ENCODE assay signal across 8 cellular contexts in genomic region chr22:24521791-24522245, GRCh38. TPM values are rescaled to one million over a fixed set of nuclear protein-coding genes. Genes with fewer than 3 reads are reported as not detected.
A peak's percentile ranks its signal among the peaks of the same experiment; 100 is the strongest.
DNase-seq lines count a peak whose midpoint lies in the region; ATAC-seq and TF ChIP-seq lines count a peak whose summit lies in the region.

No MANE protein-coding gene starts in this region.

- no peaks in the 10 kb centered on the region for H3K36me3 ChIP-seq in H7 (replicated peaks; ENCODE audit: control insufficient read depth, insufficient read depth, low read length)
- H3K36me3 ChIP-seq in neutrophil, result peaks cover 9% of the 10 kb centered on the region

- TF ChIP-seq CTCF in CD14-positive monocyte (IDR thresholded peaks at IDR 0.05) (peak; percentile 72), neutrophil (IDR thresholded peaks at IDR 0.05) (peak; percentile 66)

- H3K27me3 ChIP-seq in H7 (ENCODE audit: control insufficient read depth, insufficient read depth, low read length), result no peaks in the 10 kb centered on the region
- H3K27me3 ChIP-seq in neutrophil, result no peaks in the 10 kb centered on the region

- DNase-seq in CD14-positive monocyte (ENCODE audit: low spot score) (peak; percentile 69), H7 (peak; percentile 85), NCI-H2227 treated with DMSO at 0.1 percent for 48 hours (lab: John Stamatoyannopoulos, UW) (peak; percentile 64)
- peak; percentile 14 to 32 for DNase-seq in activated CD4-positive, alpha-beta T cell treated with anti-CD3 and anti-CD28 coated beads for 4 hours

- H3K4me1 ChIP-seq in neutrophil (ENCODE audit: control insufficient read depth in 1 of 2, insufficient read depth in 1 of 2, low read depth in 1 of 2, low read length in 1 of 2), result peaks cover 51 to 61% of the 10 kb centered on the region in 2 experiments

- peak overlapping the region; percentile 26 for H3K27ac ChIP-seq in neutrophil

- H3K9me3 Mint-ChIP-seq in CD14-positive monocyte, result peaks cover 0 to 1% (median 0%) of the 10 kb centered on the region in 7 donors

- peaks cover 0 to 2% of the 10 kb centered on the region in 2 donors for H3K36me3 Mint-ChIP-seq in CD14-positive monocyte

- H3K4me1 Mint-ChIP-seq in CD14-positive monocyte, result peaks cover 51% of the 10 kb centered on the region

- H3K4me3 ChIP-seq in H7 (ENCODE audit: insufficient read depth, low read depth, low read length), result no peak overlapping the region
- peak overlapping the region; percentile 3 to 25 for H3K4me3 ChIP-seq in neutrophil (ENCODE audit: low read depth in 1 of 2, low read length in 1 of 2)

- peak; percentile 89 for ATAC-seq in esophagus mucosa
- ATAC-seq in HG02610 (IDR thresholded peaks at IDR 0.05; ENCODE audit: unreplicated experiment), result no peak
- no peak for ATAC-seq in HG02678 (IDR thresholded peaks at IDR 0.05; ENCODE audit: unreplicated experiment)

- H3K27ac Mint-ChIP-seq in CD14-positive monocyte, result peak overlapping the region in 3 of 7 donors; percentile 50 to 66 (median 60)

- no peaks in the 10 kb centered on the region for H3K9me3 ChIP-seq in neutrophil

- H3K27me3 Mint-ChIP-seq in CD14-positive monocyte (ENCODE audit: low read depth in 3 of 3), result peaks cover 0 to 2% (median 0%) of the 10 kb centered on the region in 3 donors

- intact Hi-C loops in CD14-positive monocyte (cut with micrococcal nuclease), result loop anchor here in 1 of 2 donors (5.0 kb wide), 1 partner anchor 100 kb away; no protein-coding TSS in a partner anchor

- peak overlapping the region in 1 of 2 donors; percentile 64 for H3K4me3 Mint-ChIP-seq in CD14-positive monocyte

RNA-seq across cellular contexts. Expression of gene UPB1, which starts 26.7 kb away (rescaled TPM):
- polyA plus RNA-seq in CD14-positive monocyte, result under 1 TPM in 1 of 2 donors, not detected in 1; 0.17 TPM
- 0.11 TPM in 1 of 2 replicates, not detected in the other for total RNA-seq in H7 (2014; rRNA removed; shearing (Covaris generic))
- total RNA-seq in esophagus mucosa, result 0.12 TPM

RNA-seq across cellular contexts. Expression of gene GUCD1, which starts 33.1 kb away (rescaled TPM):
- 10 to 100 TPM; 67.1 to 72.5 TPM for polyA plus RNA-seq in CD14-positive monocyte
- total RNA-seq in H7 (2014; rRNA removed; shearing (Covaris generic)), result 188 and 209 TPM in 2 replicates
- 50.1 TPM for total RNA-seq in esophagus mucosa

RNA-seq across cellular contexts. Expression of gene SNRPD3, which starts 34.0 kb away (rescaled TPM):
- polyA plus RNA-seq in CD14-positive monocyte, result 10 to 100 TPM; 71.8 to 80.9 TPM
- total RNA-seq in H7 (2014; rRNA removed; shearing (Covaris generic)), result 159 and 166 TPM in 2 replicates
- total RNA-seq in esophagus mucosa, result 72.7 TPM

Comparison
In these comparisons a context has a peak if more than half of its experiments do, and no peak if none do; other contexts are left out.
1. DNase-seq: peak in every context shown above with its lines; median percentile 85 in H7; 69 in CD14-positive monocyte; 64 in NCI-H2227 treated with DMSO at 0.1 percent for 48 hours; 23 in activated CD4-positive, alpha-beta T cell treated with anti-CD3 and anti-CD28 coated beads for 4 hours.